ENCODE assay signal across 15 cellular contexts in genomic region chr11:87322570-87322969, GRCh38.
"Had no signal": no experiment of that assay in that cellular context is flagged by ENCODE, and none has a peak within 500 bp of the region (broad histone marks: within the 10 kb centered on the region; RNA-seq: fewer than 3 reads in every experiment).

No MANE protein-coding gene starts in this region.

- H3K4me3 ChIP-seq: adrenal gland, breast epithelium, hepatocyte, lower lobe of right lung, smooth muscle cell, stomach had no signal

- H3K9me3 ChIP-seq: adrenal gland, breast epithelium, lower lobe of right lung, stomach had no signal

- H3K27me3 ChIP-seq: adrenal gland, breast epithelium, foreskin keratinocyte, hepatocyte, stomach had no signal

- H3K4me1 ChIP-seq: adrenal gland, breast epithelium, foreskin keratinocyte, lower lobe of right lung, stomach had no signal

- DNase-seq: activated CD4-positive, alpha-beta T cell treated with anti-CD3 and anti-CD28 coated beads, Interleukin-2, amount 50 U/mL, for 4 hours; activated gamma-delta T cell; activated T-cell treated with anti-CD3 and anti-CD28 coated beads, Interleukin-2, amount 50 U/mL, for 72 hours; adrenal gland; cerebellar nuclear complex; effector CD8-positive, alpha-beta T cell; foreskin keratinocyte; left colon; lower lobe of right lung; stimulated activated CD4-positive, alpha-beta T cell treated with anti-CD3 and anti-CD28 coated beads, Interleukin-4, amount 100 ng/mL, for 1 hour; stomach; trophoblast cell had no signal

- H3K27ac ChIP-seq: adrenal gland, breast epithelium, foreskin keratinocyte, hepatocyte, lower lobe of right lung, stomach had no signal
